In genomic region chr16:69859105-69859969, GRCh38 we compare ENCODE assay signal across 8 cellular contexts.
DNase-seq lines count a peak whose midpoint lies in the region; ATAC-seq and TF ChIP-seq lines count a peak whose summit lies in the region.

No MANE protein-coding gene starts in this region.

- no peak for ATAC-seq in activated T-cell treated with anti-CD3 and anti-CD28 coated beads, Interleukin-2, amount 50 U/mL, for 72 hours (replicated peaks in 1 of 2)
- no peak for ATAC-seq in GM18868 (IDR thresholded peaks at IDR 0.05; ENCODE audit: unreplicated experiment)

- H3K36me3 ChIP-seq in SU-DHL-6 (ENCODE audit: low read length): no peaks in the 10 kb centered on the region
- no peaks in the 10 kb centered on the region for H3K36me3 ChIP-seq in thyroid gland

- H3K27ac ChIP-seq in SU-DHL-6 (ENCODE audit: low read depth, low read length) (no peak overlapping the region), thyroid gland (peak overlapping the region; percentile 92 to 96 (median 96))

- H3K27ac Mint-ChIP-seq in activated T-cell treated with anti-CD3 and anti-CD28 coated beads, Interleukin-2, amount 50 U/mL, for 72 hours: peak overlapping the region; percentile 22
- H3K27ac Mint-ChIP-seq in activated T-helper 1 cell treated with anti-CD3 and anti-CD28 coated beads, Interleukin-12 subunit alpha, Interleukin-12 subunit beta, Interleukin-2, Interleukin-4 antibody, amounts not matched to agents 30 ng/mL and 10 ng/mL and 1 ng/mL, durations not matched to agents 14 hours and 24 hours and 36 hours: no peak overlapping the region

- H3K9me2 ChIP-seq in SU-DHL-6 (replicated peaks; ENCODE audit: insufficient read depth, low read length): no peaks in the 10 kb centered on the region

- no peaks in the 10 kb centered on the region for H3K27me3 Mint-ChIP-seq in activated T-cell treated with anti-CD3 and anti-CD28 coated beads, Interleukin-2, amount 50 U/mL, for 72 hours (ENCODE audit: low read depth)
- H3K27me3 Mint-ChIP-seq in activated T-helper 1 cell treated with anti-CD3 and anti-CD28 coated beads, Interleukin-12 subunit alpha, Interleukin-12 subunit beta, Interleukin-2, Interleukin-4 antibody, amounts not matched to agents 30 ng/mL and 10 ng/mL and 1 ng/mL, durations not matched to agents 14 hours and 24 hours and 36 hours (ENCODE audit: insufficient read depth): no peaks in the 10 kb centered on the region

- H3K79me2 ChIP-seq in SU-DHL-6 (ENCODE audit: insufficient read depth, low read length): no peaks in the 10 kb centered on the region

- H3K9me3 ChIP-seq in SU-DHL-6 (ENCODE audit: insufficient read depth, low read length) (no peaks in the 10 kb centered on the region), thyroid gland (no peaks in the 10 kb centered on the region)

- H3K4me3 ChIP-seq in SU-DHL-6 (ENCODE audit: insufficient read depth, low read length, poor library complexity, severe bottlenecking): no peak overlapping the region
- H3K4me3 ChIP-seq in thyroid gland (replicated peaks in 1 of 3): no peak overlapping the region

- H4K20me1 ChIP-seq in SU-DHL-6 (ENCODE audit: low read depth, low read length): no peaks in the 10 kb centered on the region

- TF ChIP-seq CTCF in SU-DHL-6 (IDR thresholded peaks at IDR 0.05; ENCODE audit: insufficient read depth, low read length, poor library complexity, severe bottlenecking): peak; percentile 25
- TF ChIP-seq CTCF in thyroid gland (IDR thresholded peaks at IDR 0.05): peak in 2 of 6 experiments; percentile 32 to 47

- peaks cover 21 to 36% of the 10 kb centered on the region in 2 donors for H3K4me1 ChIP-seq in thyroid gland

- no peak overlapping the region for H2AFZ ChIP-seq in SU-DHL-6 (ENCODE audit: low read depth, low read length, severe bottlenecking)

- H3K4me2 ChIP-seq in SU-DHL-6 (ENCODE audit: low read depth, low read length, poor library complexity, severe bottlenecking): no peak overlapping the region

- no peaks in the 10 kb centered on the region for H3K4me1 Mint-ChIP-seq in activated T-cell treated with anti-CD3 and anti-CD28 coated beads, Interleukin-2, amount 50 U/mL, for 72 hours (ENCODE audit: low read depth)
- H3K4me1 Mint-ChIP-seq in activated T-helper 1 cell treated with anti-CD3 and anti-CD28 coated beads, Interleukin-12 subunit alpha, Interleukin-12 subunit beta, Interleukin-2, Interleukin-4 antibody, amounts not matched to agents 30 ng/mL and 10 ng/mL and 1 ng/mL, durations not matched to agents 14 hours and 24 hours and 36 hours (ENCODE audit: low read depth): no peaks in the 10 kb centered on the region

- H3K36me3 Mint-ChIP-seq in activated T-cell treated with anti-CD3 and anti-CD28 coated beads, Interleukin-2, amount 50 U/mL, for 72 hours (ENCODE audit: insufficient read depth in 2 of 2): no peaks in the 10 kb centered on the region
- peaks cover 8% of the 10 kb centered on the region for H3K36me3 Mint-ChIP-seq in activated T-helper 1 cell treated with anti-CD3 and anti-CD28 coated beads, Interleukin-12 subunit alpha, Interleukin-12 subunit beta, Interleukin-2, Interleukin-4 antibody, amounts not matched to agents 30 ng/mL and 10 ng/mL and 1 ng/mL, durations not matched to agents 14 hours and 24 hours and 36 hours (ENCODE audit: low read depth)

- no peak for DNase-seq in activated T-cell treated with anti-CD3 and anti-CD28 coated beads, Interleukin-2, amount 50 U/mL, for 72 hours
- no peak for DNase-seq in activated T-cell treated with anti-CD3 and anti-CD28 coated beads for 4 hours
- peak; percentile 69 for DNase-seq in iPS DF 19.7 (ENCODE audit: low read depth, low spot score)
- peak; percentile 37 to 57 for DNase-seq in thyroid gland
- no peak for DNase-seq in T1000 (lab: John Stamatoyannopoulos, UW)
- DNase-seq in activated T-helper 1 cell treated with anti-CD3 and anti-CD28 coated beads, Interleukin-12 subunit alpha, Interleukin-12 subunit beta, Interleukin-2, Interleukin-4 antibody, amounts not matched to agents 30 ng/mL and 10 ng/mL and 1 ng/mL, durations not matched to agents 14 hours and 24 hours and 36 hours (ENCODE audit: low spot score): no peak

- H3K4me3 Mint-ChIP-seq in activated T-cell treated with anti-CD3 and anti-CD28 coated beads, Interleukin-2, amount 50 U/mL, for 72 hours: no peak overlapping the region
- no peak overlapping the region for H3K4me3 Mint-ChIP-seq in activated T-helper 1 cell treated with anti-CD3 and anti-CD28 coated beads, Interleukin-12 subunit alpha, Interleukin-12 subunit beta, Interleukin-2, Interleukin-4 antibody, amounts not matched to agents 30 ng/mL and 10 ng/mL and 1 ng/mL, durations not matched to agents 14 hours and 24 hours and 36 hours

- H3K9me3 Mint-ChIP-seq in activated T-cell treated with anti-CD3 and anti-CD28 coated beads, Interleukin-2, amount 50 U/mL, for 72 hours: no peaks in the 10 kb centered on the region
- no peaks in the 10 kb centered on the region for H3K9me3 Mint-ChIP-seq in activated T-helper 1 cell treated with anti-CD3 and anti-CD28 coated beads, Interleukin-12 subunit alpha, Interleukin-12 subunit beta, Interleukin-2, Interleukin-4 antibody, amounts not matched to agents 30 ng/mL and 10 ng/mL and 1 ng/mL, durations not matched to agents 14 hours and 24 hours and 36 hours

- WGBS in thyroid gland, 2 donors: 52 to 60% methylated on average over 20 of the region's 20 CpGs

- no peaks in the 10 kb centered on the region for H3F3A ChIP-seq in SU-DHL-6 (ENCODE audit: insufficient read depth)

- intact Hi-C loops in thyroid gland (cut with DNase I): no loop called here
- intact Hi-C loops in activated T-helper 1 cell treated with anti-CD3 and anti-CD28 coated beads, Interleukin-12 subunit alpha, Interleukin-12 subunit beta, Interleukin-2, Interleukin-4 antibody, amounts not matched to agents 30 ng/mL and 10 ng/mL and 1 ng/mL, durations not matched to agents 14 hours and 24 hours and 36 hours (cut with micrococcal nuclease): no loop called here

- H3K9ac ChIP-seq in SU-DHL-6 (ENCODE audit: low read length): no peak overlapping the region

- H3K27me3 ChIP-seq in SU-DHL-6 (ENCODE audit: low read length) (no peaks in the 10 kb centered on the region), thyroid gland (no peaks in the 10 kb centered on the region)

- TF ChIP-seq POLR2A in thyroid gland (IDR thresholded peaks at IDR 0.05): no peak

Comparison
In these comparisons a context has a peak if more than half of its experiments do, and no peak if none do; other contexts are left out.
1. DNase-seq: peak in iPS DF 19.7 (single experiment) and thyroid gland (2 of 2); none in activated T-cell treated with anti-CD3 and anti-CD28 coated beads, Interleukin-2, amount 50 U/mL, for 72 hours (0 of 2), activated T-cell treated with anti-CD3 and anti-CD28 coated beads for 4 hours (single experiment), T1000 (single experiment) and activated T-helper 1 cell treated with anti-CD3 and anti-CD28 coated beads, Interleukin-12 subunit alpha, Interleukin-12 subunit beta, Interleukin-2, Interleukin-4 antibody, amounts not matched to agents 30 ng/mL and 10 ng/mL and 1 ng/mL, durations not matched to agents 14 hours and 24 hours and 36 hours (single experiment).